In genomic region chr11:14643697-14644395, GRCh38 we compare ENCODE assay signal across 8 cellular contexts. TPM values are rescaled to one million over a fixed set of nuclear protein-coding genes. Genes with fewer than 3 reads are reported as not detected.
A peak's percentile ranks its signal among the peaks of the same experiment; 100 is the strongest.
DNase-seq lines count a peak whose midpoint lies in the region; ATAC-seq, FAIRE-seq and TF ChIP-seq lines count a peak whose summit lies in the region.

TSS of gene PDE3B (plus strand) at chr11:14643804. CDS start at chr11:14644076, 272 bp downstream.

- ATAC-seq in A549 (peak; percentile 86 to 90), GM18511 (IDR thresholded peaks at IDR 0.05; ENCODE audit: unreplicated experiment) (peak; percentile 76), HG03039 (IDR thresholded peaks at IDR 0.05; ENCODE audit: unreplicated experiment) (peak; percentile 68), left lobe of liver (peak; percentile 84)

- no peaks in the 10 kb centered on the region for H3K9me3 ChIP-seq in A549

- peak within 1 kb of the TSS; percentile 79 to 89 for H3K27ac ChIP-seq in A549

- 0 out of 3 replicates have a peak, but pooled peaks cover 18% of the 10 kb centered on the region for H3K4me1 ChIP-seq in A549

- no peak for TF ChIP-seq RAD21 in A549 (conservative IDR thresholded peaks at IDR 0.05 in 1 of 2, IDR thresholded peaks at IDR 0.05 in 1 of 2)

- WGBS in A549 (ENCODE audit: missing lambda C conversion rate) = 0% methylated on average over 7 of the region's 79 CpGs

- FAIRE-seq in A549 (lab: Jason Lieb, UNC) = no peak

- CTCF ChIA-PET in A549 (lab: Yijun Ruan, JAX) = interaction anchor here (0.6 to 1.4 kb wide), 7 partner anchors 10 to 428 kb away, joined by 3 to 6 read pairs (median 3); partner anchors contain the start of gene PSMA1

- TF ChIP-seq CTCF in A549 (IDR thresholded peaks at IDR 0.05) (peak; percentile 17; the same call in 2 of the 3 replicates), choroid plexus epithelial cell (conservative IDR thresholded peaks at IDR 0.05; ENCODE audit: low read depth, low read length) (no peak)

- no peak for TF ChIP-seq EP300 in A549 (IDR thresholded peaks at IDR 0.05)

- DNase-seq in A549 (ENCODE audit: low read depth in 1 of 2, low spot score in 1 of 2) (peak; percentile 80 to 83), NCI-H2227 (lab: John Stamatoyannopoulos, UW; ENCODE audit: unreplicated experiment) (peak; percentile 79), choroid plexus epithelial cell (ENCODE audit: low read depth) (peak; percentile 33), left lobe of liver (ENCODE audit: low spot score) (peak; percentile 92)
- DNase-seq in activated CD4-positive, CD25-positive, alpha-beta regulatory T cell treated with anti-CD3 and anti-CD28 coated beads, Interleukin-2, amount 50 U/mL, for 72 hours = peak; percentile 78
- peak; percentile 72 for DNase-seq in stimulated activated CD4-positive, alpha-beta T cell treated with anti-CD3 and anti-CD28 coated beads, Interleukin-4, amount 100 ng/mL, for 1 hour

- peak within 1 kb of the TSS; percentile 63 for H3K4me3 ChIP-seq in A549
- H3K4me3 ChIP-seq in choroid plexus epithelial cell (ENCODE audit: low read depth, low read length) = peak within 1 kb of the TSS; percentile 66

- TF ChIP-seq POLR2A in A549 (IDR thresholded peaks at IDR 0.05; ENCODE audit: low read length) = peak; percentile 38

- peak within 1 kb of the TSS; percentile 87 for H3K4me2 ChIP-seq in A549

- POLR2A ChIA-PET in A549 (lab: Yijun Ruan, JAX) = interaction anchor here (0.6 to 2.2 kb wide), 6 partner anchors 124 to 1413 kb away, joined by 3 to 9 read pairs (median 4); partner anchors contain the start of genes CYP2R1 and PSMA1

TF ChIP-seq in A549, 52 proteins besides CTCF, POLR2A, EP300 and RAD21:
- TF ChIP-seq PHF8 (IDR thresholded peaks at IDR 0.05; ENCODE audit: borderline replicate concordance, low read depth) = peak; percentile 45; the same call in 1 of the 2 replicates
- TF ChIP-seq TP53 (CRISPR knock-in tag; IDR thresholded peaks at IDR 0.05) = no peak
- TF ChIP-seq GATA3 (IDR thresholded peaks at IDR 0.05; ENCODE audit: borderline replicate concordance) = no peak
- no peak for TF ChIP-seq KDM5A (IDR thresholded peaks at IDR 0.05)
- TF ChIP-seq JUN (IDR thresholded peaks at IDR 0.05) = peak in 1 of 2 experiments; percentile 39; a peak in 1 of 5 replicates
- 0 out of 2 replicates have a peak, but pooled peaks have one; percentile 56 for TF ChIP-seq RNF2 (IDR thresholded peaks at IDR 0.05; ENCODE audit: borderline replicate concordance, low read depth)
- TF ChIP-seq MAX (IDR thresholded peaks at IDR 0.05) = peak; percentile 51; the same call in 1 of the 2 replicates

RNA-seq across cellular contexts. Expression of gene PDE3B, which starts in this region (rescaled TPM):
- polyA plus RNA-seq in A549 (2011; rRNA removed) = 2.6 and 2.9 TPM in 2 replicates
- polyA plus RNA-seq in A549 (2012; cell fraction: cytosol; rRNA removed) = 0.67 and 1.0 TPM in 2 replicates
- 1.1 and 1.4 TPM in 2 replicates for polyA plus RNA-seq in A549 (2012; cell fraction: nucleus; rRNA removed)
- polyA plus RNA-seq in A549 (2017; fragmentation: RNase III; extraction: RNeasy Plus Mini Kit Qiagen cat#74134 plus additional on column Dnase treatment) = 2.3 to 2.4 TPM (median 2.4 TPM) in 3 replicates
- polyA minus RNA-seq in A549 (2011; rRNA and poly(A)+ RNA removed) = 2.8 and 3.5 TPM in 2 replicates
- 41.1 TPM for total RNA-seq in left lobe of liver

Comparison
In these comparisons a context has a peak if more than half of its experiments do, and no peak if none do; other contexts are left out.
1. Peak in every context shown above with its lines: DNase-seq, ATAC-seq, H3K4me3 ChIP-seq and H3K27ac ChIP-seq.
2. DNase-seq: peak in every context shown above with its lines; median percentile 92 in left lobe of liver; 82 in A549; 79 in NCI-H2227; 78 in activated CD4-positive, CD25-positive, alpha-beta regulatory T cell treated with anti-CD3 and anti-CD28 coated beads, Interleukin-2, amount 50 U/mL, for 72 hours; 72 in stimulated activated CD4-positive, alpha-beta T cell treated with anti-CD3 and anti-CD28 coated beads, Interleukin-4, amount 100 ng/mL, for 1 hour; 33 in choroid plexus epithelial cell.